In genomic region chr2:183250472-183250871, GRCh38 we compare ENCODE assay signal across 23 cellular contexts.
"Had no signal": no experiment of that assay in that cellular context is flagged by ENCODE, and none has a peak within 500 bp of the region (broad histone marks: within the 10 kb centered on the region; RNA-seq: fewer than 3 reads in every experiment).

No MANE protein-coding gene starts in this region.

- DNase-seq: dermis blood vessel endothelial cell; hypothalamus; immature natural killer cell; islet precursor cell; left ventricle myocardium superior; lower lobe of right lung; mucosa of descending colon; naive B cell; stimulated activated CD4-positive, alpha-beta T cell treated with anti-CD3 and anti-CD28 coated beads, Interleukin-2, amount 100 ng/mL, for 24 hours; stimulated activated CD4-positive, alpha-beta T cell treated with anti-CD3 and anti-CD28 coated beads, Interleukin-4, amount 100 ng/mL, for 24 hours; stimulated activated naive CD4-positive, alpha-beta T cell treated with Interleukin-2 at 50 U/mL for 16 hours; stomach; thyroid gland had no signal

- ATAC-seq: left ventricle myocardium superior; lower lobe of right lung; mucosa of descending colon; natural killer cell treated with Interleukin-12 subunit alpha and Interleukin-12 subunit beta and Interleukin-15 and Interleukin-18, amount 100 ng/mL, for 72 hours; sciatic nerve; stimulated activated effector memory CD8-positive, alpha-beta T cell treated with anti-CD3 and anti-CD28 coated beads, Interleukin-12 subunit alpha, Interleukin-12 subunit beta, amount 100 ng/mL, for 72 hours had no signal

- H3K27me3 ChIP-seq: esophagus muscularis mucosa, right atrium auricular region, stomach, thyroid gland, vagina had no signal

- H3K27ac ChIP-seq: coronary artery, esophagus muscularis mucosa, lower lobe of right lung, parathyroid adenoma, prostate gland, right atrium auricular region, stomach, thyroid gland, vagina had no signal

- H3K4me3 ChIP-seq: coronary artery, esophagus muscularis mucosa, lower lobe of right lung, mucosa of descending colon, prostate gland, right atrium auricular region, stomach, thyroid gland, vagina had no signal

- H3K4me1 ChIP-seq: esophagus muscularis mucosa, lower lobe of right lung, parathyroid adenoma, prostate gland, right atrium auricular region, stomach, thyroid gland, vagina had no signal

- FAIRE-seq: frontal cortex had no signal

- H3K36me3 ChIP-seq: esophagus muscularis mucosa, lower lobe of right lung, prostate gland, right atrium auricular region, stomach, thyroid gland, vagina had no signal
